In the genomic region with DNA sequence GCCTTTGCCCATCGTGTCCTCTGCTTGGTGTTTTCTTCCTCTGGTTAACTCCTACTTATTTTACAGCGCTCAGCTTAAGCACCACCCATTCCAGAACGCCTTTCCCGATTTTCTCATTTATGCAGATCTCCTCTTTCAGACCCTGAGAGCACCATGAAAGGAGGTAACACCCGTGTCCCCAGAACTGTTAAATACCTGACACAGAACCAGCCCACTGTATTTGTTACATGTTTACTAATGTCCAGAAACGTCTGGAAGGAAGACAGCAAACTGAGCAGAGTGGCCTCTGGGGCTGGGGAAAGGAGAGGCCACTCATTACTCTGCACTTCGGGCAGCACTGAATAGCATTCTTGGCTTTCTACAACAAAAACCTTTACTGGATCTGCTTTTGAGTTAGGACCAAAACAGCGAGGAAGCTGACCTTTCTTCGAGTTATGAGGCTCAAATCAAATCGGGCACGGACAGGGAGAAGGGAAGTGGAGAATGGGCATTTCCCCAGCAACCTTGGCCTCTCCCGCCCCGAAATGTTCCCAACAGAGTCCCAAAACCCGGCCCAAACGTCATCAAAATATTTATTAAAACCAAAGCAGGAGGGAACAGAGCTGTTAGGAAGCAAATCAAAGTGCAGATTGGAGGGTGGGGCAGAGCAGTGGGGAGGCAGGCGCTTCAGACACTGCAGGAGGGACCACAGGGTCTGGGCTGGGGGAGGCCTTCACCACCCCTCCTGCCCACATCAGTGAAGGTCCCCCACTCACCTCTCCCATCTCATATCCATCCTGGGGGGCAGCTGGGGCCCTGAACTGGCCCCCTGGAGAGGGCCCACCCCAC, we compare ENCODE assay signal across 9 cellular contexts. TPM values are rescaled to one million over a fixed set of nuclear protein-coding genes. Genes with fewer than 3 reads are reported as not detected.
DNase-seq lines count a peak whose midpoint lies in the region; ATAC-seq, FAIRE-seq and TF ChIP-seq lines count a peak whose summit lies in the region.
"Had no signal": no experiment of that assay in that cellular context is flagged by ENCODE, and none has a peak within 500 bp of the region (broad histone marks: within the 10 kb centered on the region; RNA-seq: fewer than 3 reads in every experiment).

No MANE protein-coding gene starts in this region.

- DNase-seq in bronchial epithelial cell (ENCODE audit: low read depth) = no peak
- no peak for DNase-seq in NCI-H2029 treated with DMSO at 0.1 percent for 48 hours (lab: John Stamatoyannopoulos, UW)
- DNase-seq in frontal cortex (ENCODE audit: low spot score in 2 of 2) = no peak

- no peak for TF ChIP-seq POLR2A in GM18505 (IDR thresholded peaks at IDR 0.05; ENCODE audit: borderline replicate concordance, extremely low read depth, insufficient read depth, insufficient read length)

- FAIRE-seq in bronchial epithelial cell (lab: Jason Lieb, UNC) (no peak), frontal cortex (lab: Jason Lieb, UNC) (no peak)
- FAIRE-seq: TTC549 had no signal

- H3K36me3 ChIP-seq in HUES48 (ENCODE audit: control insufficient read depth, insufficient read depth, low read length) (peaks cover 61% of the 10 kb centered on the region), bronchial epithelial cell (ENCODE audit: control insufficient read depth, insufficient read depth, low read length) (no peaks in the 10 kb centered on the region), mucosa of stomach (ENCODE audit: control insufficient read depth, insufficient read depth, low read length) (peaks cover 8% of the 10 kb centered on the region)

- peaks cover 19% of the 10 kb centered on the region for H3K4me1 ChIP-seq in HUES48 (ENCODE audit: control insufficient read depth, insufficient read depth, low read length)
- peaks cover 38% of the 10 kb centered on the region for H3K4me1 ChIP-seq in mucosa of stomach (ENCODE audit: control insufficient read depth, insufficient read depth, low read length)

- H3K9ac ChIP-seq in HUES48 (ENCODE audit: low read depth, low read length) = no peak overlapping the region
- peak overlapping the region; percentile 73 for H3K9ac ChIP-seq in mucosa of stomach (ENCODE audit: low read length)

- TF ChIP-seq CTCF in 22Rv1 (IDR thresholded peaks at IDR 0.05) (no peak), bronchial epithelial cell (IDR thresholded peaks at IDR 0.05; ENCODE audit: insufficient read depth, low read length, severe bottlenecking) (no peak)

- H3K9me3 ChIP-seq in HUES48 (ENCODE audit: control insufficient read depth, insufficient read depth, low read length) (no peaks in the 10 kb centered on the region), mucosa of stomach (ENCODE audit: control insufficient read depth, low read length) (no peaks in the 10 kb centered on the region)

- ATAC-seq in HG03280 (IDR thresholded peaks at IDR 0.05; ENCODE audit: unreplicated experiment) (no peak), GM18505 (IDR thresholded peaks at IDR 0.05; ENCODE audit: unreplicated experiment) (no peak)

- H3K27me3 ChIP-seq in HUES48 (ENCODE audit: control insufficient read depth, insufficient read depth, low read length) = no peaks in the 10 kb centered on the region
- H3K27me3 ChIP-seq in bronchial epithelial cell (ENCODE audit: control insufficient read depth, insufficient read depth, low read length) = no peaks in the 10 kb centered on the region
- H3K27me3 ChIP-seq in mucosa of stomach (ENCODE audit: control insufficient read depth, insufficient read depth, low read length) = no peaks in the 10 kb centered on the region

- H3K4me3 ChIP-seq in HUES48 (ENCODE audit: low read depth, low read length) (peak overlapping the region; percentile 89), bronchial epithelial cell (ENCODE audit: low read depth, low read length) (peak overlapping the region; percentile 52), mucosa of stomach (ENCODE audit: low read length) (peak overlapping the region; percentile 73)

- H3K27ac ChIP-seq in 22Rv1 = peak overlapping the region; percentile 98
- peak overlapping the region; percentile 78 for H3K27ac ChIP-seq in HUES48 (ENCODE audit: low read depth, low read length)

RNA-seq across cellular contexts. Expression of a gene that starts 1.1 kb away (rescaled TPM):
- total RNA-seq in bronchial epithelial cell (8.1 and 8.7 TPM in 2 replicates), frontal cortex (33.8 TPM)

RNA-seq across cellular contexts. Expression of a gene that starts 8.6 kb away (rescaled TPM):
- total RNA-seq in bronchial epithelial cell = 1.2 and 1.6 TPM in 2 replicates
- 0.82 TPM for total RNA-seq in frontal cortex

RNA-seq across cellular contexts. Expression of a gene that starts 10.8 kb away (rescaled TPM):
- total RNA-seq in bronchial epithelial cell (0.26 and 0.64 TPM in 2 replicates), frontal cortex (2.4 TPM)

RNA-seq across cellular contexts. Expression of a gene that starts 13.2 kb away (rescaled TPM):
- 0.13 TPM in 1 of 2 replicates, not detected in the other for total RNA-seq in bronchial epithelial cell
- total RNA-seq in frontal cortex = 0.41 TPM

RNA-seq across cellular contexts. Expression of a gene that starts 44.8 kb away (rescaled TPM):
- total RNA-seq in bronchial epithelial cell (2.4 and 3.3 TPM in 2 replicates), frontal cortex (10.6 TPM)
